Comparison of ENCODE assay signal across 17 cellular contexts in genomic region chr9:112872019-112872418, GRCh38. TPM values are rescaled to one million over a fixed set of nuclear protein-coding genes. Genes with fewer than 3 reads are reported as not detected.
DNase-seq lines count a peak whose midpoint lies in the region; TF ChIP-seq lines count a peak whose summit lies in the region.
"Had no signal": no experiment of that assay in that cellular context is flagged by ENCODE, and none has a peak within 500 bp of the region (broad histone marks: within the 10 kb centered on the region; RNA-seq: fewer than 3 reads in every experiment).

No MANE protein-coding gene starts in this region.

- peak overlapping the region; percentile 32 to 89 (median 82) for H3K27ac Mint-ChIP-seq in CD14-positive monocyte
- no peak overlapping the region for H3K27ac Mint-ChIP-seq in osteocyte (ENCODE audit: unreplicated experiment)
- H3K27ac Mint-ChIP-seq: CD4-positive, alpha-beta memory T cell had no signal

- H3K4me3 ChIP-seq in HL-60 (replicated peaks; ENCODE audit: insufficient read depth, low read length), result no peak overlapping the region
- H3K4me3 ChIP-seq: GM12878, GM23248 had no signal

- H3K27me3 Mint-ChIP-seq in CD14-positive monocyte (ENCODE audit: low read depth in 3 of 3) (peaks cover 0 to 2% (median 0%) of the 10 kb centered on the region in 3 donors), osteocyte (ENCODE audit: unreplicated experiment) (no peaks in the 10 kb centered on the region)
- H3K27me3 Mint-ChIP-seq: CD4-positive, alpha-beta memory T cell had no signal

- DNase-seq in CD14-positive monocyte (ENCODE audit: low spot score), result no peak
- DNase-seq in HL-60 (ENCODE audit: low read depth in 1 of 2, low spot score in 1 of 2), result peak in 1 of 2 experiments; percentile 32
- DNase-seq in NCI-H774 (lab: John Stamatoyannopoulos, UW), result peak; percentile 11
- peak; percentile 6 for DNase-seq in mesenteric fat pad (ENCODE audit: low spot score)
- no peak for DNase-seq in GM20000 (ENCODE audit: low spot score)
- no peak for DNase-seq in stimulated activated CD4-positive, alpha-beta T cell treated with anti-CD3 and anti-CD28 coated beads, Interleukin-12 subunit alpha, Interleukin-12 subunit beta, amount 100 ng/mL, for 4 hours
- no peak for DNase-seq in osteocyte (ENCODE audit: extremely low spot score, unreplicated experiment)
- DNase-seq: ACHN; AML-193; Calu3; CD4-positive, alpha-beta memory T cell; GDM1; GM23248; NCI-H1092; SHP77 treated with DMSO at 0.1 percent for 48 hours; T-helper 1 cell had no signal

- H3K36me3 Mint-ChIP-seq in CD14-positive monocyte, result peaks cover 74 to 86% of the 10 kb centered on the region in 2 donors
- peaks cover 28% of the 10 kb centered on the region for H3K36me3 Mint-ChIP-seq in osteocyte (ENCODE audit: unreplicated experiment)

- H3K27ac ChIP-seq in HL-60 (replicated peaks), result peak overlapping the region; percentile 24
- H3K27ac ChIP-seq: GM23248 had no signal

- intact Hi-C loops in CD14-positive monocyte (cut with micrococcal nuclease), result no loop called here

- H3K4me1 Mint-ChIP-seq in CD14-positive monocyte (peaks cover 39% of the 10 kb centered on the region), osteocyte (ENCODE audit: unreplicated experiment) (peaks cover 6% of the 10 kb centered on the region)

- TF ChIP-seq CTCF in CD14-positive monocyte (IDR thresholded peaks at IDR 0.05) (no peak), HL-60 (IDR thresholded peaks at IDR 0.05; ENCODE audit: insufficient read depth, low read length) (no peak), GM20000 (IDR thresholded peaks at IDR 0.05; ENCODE audit: extremely low read depth, missing control alignments) (no peak), osteocyte (IDR thresholded peaks at IDR 0.05) (no peak)

- H3K27me3 ChIP-seq in HL-60 (ENCODE audit: insufficient read depth, poor library complexity, severe bottlenecking), result no peaks in the 10 kb centered on the region

- no peaks in the 10 kb centered on the region for H3K9me3 Mint-ChIP-seq in CD14-positive monocyte
- no peaks in the 10 kb centered on the region for H3K9me3 Mint-ChIP-seq in osteocyte (ENCODE audit: unreplicated experiment)
- H3K9me3 Mint-ChIP-seq: CD4-positive, alpha-beta memory T cell had no signal

- H3K4me3 Mint-ChIP-seq in CD14-positive monocyte (no peak overlapping the region), osteocyte (ENCODE audit: unreplicated experiment) (no peak overlapping the region)
- H3K4me3 Mint-ChIP-seq: CD4-positive, alpha-beta memory T cell had no signal

RNA-seq across cellular contexts. Expression of gene SLC46A2, which starts 18.7 kb away (rescaled TPM):
- polyA plus RNA-seq in CD14-positive monocyte, result 10 to 100 TPM; 45.1 to 87.0 TPM
- total RNA-seq in mesenteric fat pad, result 0.35 TPM
- not detected in 2 replicates for total RNA-seq in osteocyte
- total RNA-seq: Calu3; CD4-positive, alpha-beta memory T cell; GM12878; GM23248 had no signal
- polyA plus RNA-seq: CD4-positive, alpha-beta memory T cell; GM12878; GM23248 had no signal

Comparison
In these comparisons a context has a peak if more than half of its experiments do, and no peak if none do; other contexts are left out.
1. DNase-seq: peak in NCI-H774 (single experiment) and mesenteric fat pad (single experiment); none in CD14-positive monocyte (single experiment), GM20000 (single experiment), stimulated activated CD4-positive, alpha-beta T cell treated with anti-CD3 and anti-CD28 coated beads, Interleukin-12 subunit alpha, Interleukin-12 subunit beta, amount 100 ng/mL, for 4 hours (single experiment) and osteocyte (single experiment).